In the genomic region with DNA sequence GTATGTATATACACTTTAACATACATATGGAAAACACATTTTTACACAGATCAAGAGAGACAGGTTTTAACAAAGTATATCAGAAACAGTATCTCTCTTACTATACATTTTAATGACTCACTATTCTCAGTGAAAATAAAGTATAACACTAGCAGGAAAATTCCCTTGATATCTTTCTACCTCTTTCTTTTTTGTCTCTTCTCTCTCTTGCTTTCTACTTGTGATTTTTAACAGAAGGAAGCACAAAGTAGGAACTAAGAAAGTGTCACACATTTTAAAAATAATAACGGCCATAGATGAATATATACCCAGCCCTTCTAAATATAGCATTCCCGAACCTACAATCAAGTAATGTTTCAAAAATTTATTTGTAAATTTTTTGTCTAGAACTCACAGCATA, we compare ENCODE assay signal across 11 cellular contexts. TPM values are rescaled to one million over a fixed set of nuclear protein-coding genes. Genes with fewer than 3 reads are reported as not detected.
DNase-seq lines count a peak whose midpoint lies in the region; ATAC-seq and TF ChIP-seq lines count a peak whose summit lies in the region.
"Had no signal": no experiment of that assay in that cellular context is flagged by ENCODE, and none has a peak within 500 bp of the region (broad histone marks: within the 10 kb centered on the region; RNA-seq: fewer than 3 reads in every experiment).

No MANE protein-coding gene starts in this region.

- no peaks in the 10 kb centered on the region for H3K9me3 Mint-ChIP-seq in T-helper 1 cell treated with Interleukin-12 subunit alpha and Interleukin-12 subunit beta and Interleukin-4 antibody, amounts not matched to agents 30 μg/mL and 1 μg/mL, for 36 hours
- peaks cover 0 to 1% of the 10 kb centered on the region in 2 donors for H3K9me3 Mint-ChIP-seq in stimulated activated naive B cell treated with anti-CD40 and anti-IgM and Interleukin-4, amounts not matched to agents 10 μg/mL and 1 μg/mL and 100 μg/mL, for 72 hours

- H3K36me3 Mint-ChIP-seq in T-helper 1 cell treated with Interleukin-12 subunit alpha and Interleukin-12 subunit beta and Interleukin-4 antibody, amounts not matched to agents 30 μg/mL and 1 μg/mL, for 36 hours (ENCODE audit: low read depth) = peaks cover 12% of the 10 kb centered on the region
- H3K36me3 Mint-ChIP-seq in stimulated activated naive B cell treated with anti-CD40 and anti-IgM and Interleukin-4, amounts not matched to agents 10 μg/mL and 1 μg/mL and 100 μg/mL, for 72 hours = peaks cover 7 to 25% of the 10 kb centered on the region in 2 donors

- peak overlapping the region; percentile 22 for H3K4me3 Mint-ChIP-seq in T-helper 1 cell treated with Interleukin-12 subunit alpha and Interleukin-12 subunit beta and Interleukin-4 antibody, amounts not matched to agents 30 μg/mL and 1 μg/mL, for 36 hours
- H3K4me3 Mint-ChIP-seq in stimulated activated naive B cell treated with anti-CD40 and anti-IgM and Interleukin-4, amounts not matched to agents 10 μg/mL and 1 μg/mL and 100 μg/mL, for 72 hours = peak overlapping the region; percentile 57

- TF ChIP-seq CTCF in VCaP (conservative IDR thresholded peaks at IDR 0.05) = no peak
- TF ChIP-seq CTCF in gastroesophageal sphincter (IDR thresholded peaks at IDR 0.05) = no peak

- no peaks in the 10 kb centered on the region for H3K9me3 ChIP-seq in gastroesophageal sphincter

- no peak for TF ChIP-seq POLR2A in gastroesophageal sphincter (IDR thresholded peaks at IDR 0.05)

- no peak overlapping the region for H3K4me3 ChIP-seq in gastroesophageal sphincter

- peaks cover 33% of the 10 kb centered on the region for H3K4me1 Mint-ChIP-seq in T-helper 1 cell treated with Interleukin-12 subunit alpha and Interleukin-12 subunit beta and Interleukin-4 antibody, amounts not matched to agents 30 μg/mL and 1 μg/mL, for 36 hours (ENCODE audit: low read depth)
- peaks cover 13 to 50% of the 10 kb centered on the region in 2 donors for H3K4me1 Mint-ChIP-seq in stimulated activated naive B cell treated with anti-CD40 and anti-IgM and Interleukin-4, amounts not matched to agents 10 μg/mL and 1 μg/mL and 100 μg/mL, for 72 hours

- DNase-seq in T-helper 1 cell (no peak), SIG-M5 treated with dmso at 0.1 percent for 504 hours (lab: John Stamatoyannopoulos, UW; ENCODE audit: unreplicated experiment) (no peak)
- DNase-seq in stimulated activated naive B cell treated with anti-CD40 and anti-IgM and Interleukin-4, amounts not matched to agents 10 μg/mL and 1 μg/mL and 100 μg/mL, for 72 hours = no peak
- DNase-seq: kidney, NCI-H446, retina had no signal

- peaks cover 0 to 36% (median 6%) of the 10 kb centered on the region in 3 donors for H3K4me1 ChIP-seq in gastroesophageal sphincter

- WGBS in gastroesophageal sphincter (ENCODE audit: low coverage in 1 of 2), 2 donors = 40 to 70% methylated on average over 2 of the region's 2 CpGs

- H3K27me3 ChIP-seq in gastroesophageal sphincter = no peaks in the 10 kb centered on the region

- TF ChIP-seq EP300 in gastroesophageal sphincter (IDR thresholded peaks at IDR 0.05) = no peak

- peak overlapping the region; percentile 62 for H3K27ac ChIP-seq in VCaP
- peak overlapping the region in 3 of 4 donors; percentile 9 to 14 (median 14) for H3K27ac ChIP-seq in gastroesophageal sphincter

- no peaks in the 10 kb centered on the region for H3K27me3 Mint-ChIP-seq in T-helper 1 cell treated with Interleukin-12 subunit alpha and Interleukin-12 subunit beta and Interleukin-4 antibody, amounts not matched to agents 30 μg/mL and 1 μg/mL, for 36 hours (ENCODE audit: low read depth)
- no peaks in the 10 kb centered on the region for H3K27me3 Mint-ChIP-seq in stimulated activated naive B cell treated with anti-CD40 and anti-IgM and Interleukin-4, amounts not matched to agents 10 μg/mL and 1 μg/mL and 100 μg/mL, for 72 hours

- H3K36me3 ChIP-seq in gastroesophageal sphincter = peaks cover 0 to 6% of the 10 kb centered on the region in 2 donors

- ATAC-seq in gastroesophageal sphincter (no peak), GM21526 (IDR thresholded peaks at IDR 0.05; ENCODE audit: low FRiP score, unreplicated experiment) (no peak), HG03175 (IDR thresholded peaks at IDR 0.05; ENCODE audit: unreplicated experiment) (no peak)
- ATAC-seq in stimulated activated naive B cell treated with anti-CD40 and anti-IgM and Interleukin-4, amounts not matched to agents 10 μg/mL and 1 μg/mL and 100 μg/mL, for 72 hours (replicated peaks) = no peak

- peak overlapping the region; percentile 43 for H3K27ac Mint-ChIP-seq in T-helper 1 cell treated with Interleukin-12 subunit alpha and Interleukin-12 subunit beta and Interleukin-4 antibody, amounts not matched to agents 30 μg/mL and 1 μg/mL, for 36 hours
- H3K27ac Mint-ChIP-seq in stimulated activated naive B cell treated with anti-CD40 and anti-IgM and Interleukin-4, amounts not matched to agents 10 μg/mL and 1 μg/mL and 100 μg/mL, for 72 hours = peak overlapping the region; percentile 86

RNA-seq across cellular contexts. Expression of a gene that starts 4.8 kb away (rescaled TPM):
- total RNA-seq in gastroesophageal sphincter = 10 to 100 TPM; 20.3 to 42.3 (median 33.7) TPM
